Comparison of ENCODE assay signal across 1 cellular context in the genomic region with DNA sequence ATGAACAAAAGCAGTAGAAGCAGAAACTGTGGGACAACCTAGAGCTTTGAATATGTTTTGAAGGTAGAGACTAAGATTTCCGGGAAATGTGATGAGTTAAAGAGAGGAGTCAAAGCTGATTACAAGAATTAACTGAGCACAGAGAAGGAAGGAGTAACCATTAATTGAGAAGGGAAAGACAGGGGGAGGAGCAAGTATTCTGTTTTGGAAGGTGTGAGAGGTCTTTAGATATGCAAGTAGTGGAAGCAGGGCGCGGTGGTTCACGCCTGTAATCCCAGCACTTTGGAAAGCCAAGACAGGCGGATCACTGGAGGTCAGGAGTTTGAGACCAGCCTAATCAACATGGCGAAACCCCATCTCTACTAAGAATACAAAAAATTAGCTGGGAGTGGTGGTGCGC.
TF ChIP-seq lines count a peak whose summit lies in the region.

No MANE protein-coding gene starts in this region.

TF ChIP-seq in WTC11, 78 proteins besides CTCF, POLR2A, EP300 and RAD21:
- TF ChIP-seq ARID4B (CRISPR knock-in tag; IDR thresholded peaks at IDR 0.05; ENCODE audit: borderline replicate concordance) (no peak), NR1H2 (CRISPR knock-in tag; IDR thresholded peaks at IDR 0.05) (no peak), ZNF317 (CRISPR knock-in tag; IDR thresholded peaks at IDR 0.05; ENCODE audit: borderline replicate concordance, low read depth) (no peak), AFF4 (CRISPR knock-in tag; IDR thresholded peaks at IDR 0.05; ENCODE audit: borderline replicate concordance) (no peak), SP1 (CRISPR knock-in tag; conservative IDR thresholded peaks at IDR 0.05) (no peak), ZNF423 (CRISPR knock-in tag; IDR thresholded peaks at IDR 0.05) (no peak), TEAD1 (CRISPR knock-in tag; IDR thresholded peaks at IDR 0.05) (no peak), CBFB (CRISPR knock-in tag; IDR thresholded peaks at IDR 0.05; ENCODE audit: low read depth) (no peak), ZNF396 (CRISPR knock-in tag; IDR thresholded peaks at IDR 0.05; ENCODE audit: borderline replicate concordance) (no peak), NFATC4 (CRISPR knock-in tag; IDR thresholded peaks at IDR 0.05) (no peak), PRRX2 (CRISPR knock-in tag; IDR thresholded peaks at IDR 0.05) (no peak), MLX (CRISPR knock-in tag; IDR thresholded peaks at IDR 0.05) (no peak), CREM (CRISPR knock-in tag; IDR thresholded peaks at IDR 0.05) (no peak), EMX1 (CRISPR knock-in tag; IDR thresholded peaks at IDR 0.05) (no peak), KAT7 (CRISPR knock-in tag; IDR thresholded peaks at IDR 0.05; ENCODE audit: borderline replicate concordance) (no peak), OVOL2 (CRISPR knock-in tag; IDR thresholded peaks at IDR 0.05; ENCODE audit: borderline replicate concordance) (no peak), ZBTB43 (CRISPR knock-in tag; IDR thresholded peaks at IDR 0.05) (no peak), GRHL2 (CRISPR knock-in tag; IDR thresholded peaks at IDR 0.05; ENCODE audit: insufficient replicate concordance, severe bottlenecking) (no peak), RELA (CRISPR knock-in tag; IDR thresholded peaks at IDR 0.05; ENCODE audit: borderline replicate concordance) (no peak)
